In genomic region chr5:2215059-2215458, GRCh38 we compare ENCODE assay signal across 26 cellular contexts.
"Had no signal": no experiment of that assay in that cellular context is flagged by ENCODE, and none has a peak within 500 bp of the region (broad histone marks: within the 10 kb centered on the region; RNA-seq: fewer than 3 reads in every experiment).

No MANE protein-coding gene starts in this region.

- ATAC-seq: effector memory CD8-positive, alpha-beta T cell; gastrocnemius medialis; heart right ventricle; left cardiac atrium; left lung; left ventricle myocardium superior; lower lobe of right lung had no signal

- H3K9me3 ChIP-seq: esophagus squamous epithelium, gastrocnemius medialis, heart right ventricle, left lung, lower lobe of right lung had no signal

- H3K4me3 ChIP-seq: coronary artery, dorsolateral prefrontal cortex, esophagus squamous epithelium, gastrocnemius medialis, heart right ventricle, left lung, lower lobe of right lung had no signal

- H3K27me3 ChIP-seq: left lung had no signal

- DNase-seq: central memory CD4-positive, alpha-beta T cell; dermis blood vessel endothelial cell; dorsolateral prefrontal cortex; effector CD8-positive, alpha-beta T cell; effector memory CD8-positive, alpha-beta T cell; endodermal cell; esophagus squamous epithelium; foreskin fibroblast; foreskin melanocyte; gastrocnemius medialis; glutamatergic neuron; head of caudate nucleus; heart right ventricle; hippocampal formation; immature natural killer cell; islet precursor cell; left cardiac atrium; left lung; left ventricle myocardium superior; lower lobe of right lung; mammary epithelial cell; mesendoderm; midbrain had no signal

- H3K4me1 ChIP-seq: esophagus squamous epithelium, gastrocnemius medialis, heart right ventricle, left lung, lower lobe of right lung had no signal

- FAIRE-seq: colon, endometrium had no signal

- H3K27ac ChIP-seq: coronary artery, dorsolateral prefrontal cortex, esophagus squamous epithelium, gastrocnemius medialis, heart right ventricle, left lung, lower lobe of right lung had no signal

- H3K36me3 ChIP-seq: esophagus squamous epithelium, gastrocnemius medialis, heart right ventricle, left lung, lower lobe of right lung had no signal
